1 cellular context compared by ENCODE assay signal in genomic region chr10:100518761-100519241, GRCh38.
TF ChIP-seq lines count a peak whose summit lies in the region.

No MANE protein-coding gene starts in this region.

TF ChIP-seq in GM12878, 131 proteins besides CTCF, POLR2A, EP300 and RAD21:
- TF ChIP-seq MTA2 (IDR thresholded peaks at IDR 0.05; ENCODE audit: low read depth) (no peak), SMC3 (IDR thresholded peaks at IDR 0.05; ENCODE audit: borderline replicate concordance, low read length) (peak; percentile 37; the same call in 1 of the 2 replicates)
